ENCODE assay signal across 1 cellular context in genomic region chr15:57548325-57548724, GRCh38.
TF ChIP-seq lines count a peak whose summit lies in the region.

No MANE protein-coding gene starts in this region.

TF ChIP-seq in WTC11, 78 proteins besides CTCF, POLR2A, EP300 and RAD21 (continued from another document):
- TF ChIP-seq ZNF232 (CRISPR knock-in tag; IDR thresholded peaks at IDR 0.05), result no peak
- no peak for TF ChIP-seq SOX15 (CRISPR knock-in tag; IDR thresholded peaks at IDR 0.05)
- TF ChIP-seq ELF4 (CRISPR knock-in tag; IDR thresholded peaks at IDR 0.05; ENCODE audit: low read depth), result no peak
- no peak for TF ChIP-seq GABPB1 (CRISPR knock-in tag; IDR thresholded peaks at IDR 0.05)
- TF ChIP-seq, protein P1, sequence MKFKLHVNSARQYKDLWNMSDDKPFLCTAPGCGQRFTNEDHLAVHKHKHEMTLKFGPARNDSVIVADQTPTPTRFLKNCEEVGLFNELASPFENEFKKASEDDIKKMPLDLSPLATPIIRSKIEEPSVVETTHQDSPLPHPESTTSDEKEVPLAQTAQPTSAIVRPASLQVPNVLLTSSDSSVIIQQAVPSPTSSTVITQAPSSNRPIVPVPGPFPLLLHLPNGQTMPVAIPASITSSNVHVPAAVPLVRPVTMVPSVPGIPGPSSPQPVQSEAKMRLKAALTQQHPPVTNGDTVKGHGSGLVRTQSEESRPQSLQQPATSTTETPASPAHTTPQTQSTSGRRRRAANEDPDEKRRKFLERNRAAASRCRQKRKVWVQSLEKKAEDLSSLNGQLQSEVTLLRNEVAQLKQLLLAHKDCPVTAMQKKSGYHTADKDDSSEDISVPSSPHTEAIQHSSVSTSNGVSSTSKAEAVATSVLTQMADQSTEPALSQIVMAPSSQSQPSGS (CRISPR knock-in tag; IDR thresholded peaks at IDR 0.05; ENCODE audit: borderline replicate concordance, low read depth), result no peak
- TF ChIP-seq ZNF121 (CRISPR knock-in tag; IDR thresholded peaks at IDR 0.05), result no peak
- no peak for TF ChIP-seq TEAD4 (CRISPR knock-in tag; IDR thresholded peaks at IDR 0.05)
- no peak for TF ChIP-seq GTF2I (CRISPR knock-in tag; conservative IDR thresholded peaks at IDR 0.05)
- TF ChIP-seq CREB1 (CRISPR knock-in tag; IDR thresholded peaks at IDR 0.05), result no peak
- no peak for TF ChIP-seq TEAD1 (CRISPR knock-in tag; IDR thresholded peaks at IDR 0.05)
- no peak for TF ChIP-seq ZNF281 (CRISPR knock-in tag; IDR thresholded peaks at IDR 0.05)
- no peak for TF ChIP-seq FOXP4 (CRISPR knock-in tag; IDR thresholded peaks at IDR 0.05)
- no peak for TF ChIP-seq SMAD3 (CRISPR knock-in tag; IDR thresholded peaks at IDR 0.05; ENCODE audit: borderline replicate concordance)
- TF ChIP-seq RORB (CRISPR knock-in tag; IDR thresholded peaks at IDR 0.05), result no peak
